ENCODE assay signal across 20 cellular contexts in the genomic region with DNA sequence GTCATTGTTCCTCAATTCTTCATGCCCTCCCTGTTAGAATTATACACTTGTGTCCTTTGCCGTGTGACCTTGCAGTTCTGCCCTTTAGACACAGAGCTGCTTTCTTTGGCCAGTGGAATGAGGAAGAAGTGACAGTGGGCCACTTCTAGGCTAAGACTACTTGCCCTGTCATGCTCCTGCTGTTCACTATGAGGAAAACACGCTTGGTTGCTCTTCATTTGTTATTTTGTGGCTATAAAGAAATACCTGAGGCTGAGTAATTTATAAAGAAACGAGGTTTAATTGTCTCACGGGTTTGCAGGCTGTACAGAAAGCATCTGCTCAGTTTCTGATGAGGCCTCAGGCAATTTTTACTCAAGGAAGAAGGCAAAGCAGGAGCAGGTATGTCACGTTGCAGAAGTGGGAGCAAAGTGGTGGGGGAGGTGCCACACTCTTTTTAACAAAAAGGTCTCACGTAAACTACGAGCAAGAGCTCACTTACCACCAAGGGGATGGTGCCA.
"Had no signal": no experiment of that assay in that cellular context is flagged by ENCODE, and none has a peak within 500 bp of the region (broad histone marks: within the 10 kb centered on the region; RNA-seq: fewer than 3 reads in every experiment).

No MANE protein-coding gene starts in this region.

- H3K27ac ChIP-seq: ascending aorta, breast epithelium, left lung, thoracic aorta, upper lobe of right lung, WERI-Rb-1 had no signal

- H3K4me1 ChIP-seq: ascending aorta, breast epithelium, left lung, upper lobe of right lung had no signal

- ATAC-seq: left lung; stimulated activated naive B cell treated with anti-CD40 and anti-IgM and Interleukin-4, amounts not matched to agents 10 μg/mL and 1 μg/mL and 100 μg/mL, for 72 hours; upper lobe of right lung had no signal

- DNase-seq: activated CD4-positive, alpha-beta T cell treated with anti-CD3 and anti-CD28 coated beads for 1 hour; activated CD8-positive, alpha-beta memory T cell treated with anti-CD3 and anti-CD28 coated beads for 24 hours; activated CD8-positive, alpha-beta memory T cell treated with anti-CD3 and anti-CD28 coated beads, Interleukin-2, amount 50 U/mL, for 48 hours; activated effector memory CD4-positive, alpha-beta T cell treated with Interleukin-2 at 50 U/mL for 16 hours; activated naive CD4-positive, alpha-beta T cell treated with anti-CD3 and anti-CD28 coated beads, Interleukin-2, amount 50 U/mL, for 16 hours; activated T-cell treated with anti-CD3 and anti-CD28 coated beads, Interleukin-2, amount 50 U/mL, for 48 hours; cerebellar nuclear complex; cortex of kidney; effector CD8-positive, alpha-beta T cell; foreskin fibroblast; hypothalamus; left lung; posterior cingulate gyrus; retina; stimulated activated naive B cell treated with anti-CD40 and anti-IgM and Interleukin-4, amounts not matched to agents 10 μg/mL and 1 μg/mL and 100 μg/mL, for 72 hours; upper lobe of right lung; WERI-Rb-1 had no signal

- H3K36me3 ChIP-seq: ascending aorta, breast epithelium, left lung, thoracic aorta, upper lobe of right lung, WERI-Rb-1 had no signal

- H3K9me3 ChIP-seq: ascending aorta, breast epithelium, left lung, thoracic aorta, upper lobe of right lung had no signal

- H3K27me3 ChIP-seq: ascending aorta, breast epithelium, left lung had no signal

- H3K4me3 ChIP-seq: ascending aorta, breast epithelium, left lung, thoracic aorta, upper lobe of right lung had no signal
